Comparison of ENCODE assay signal across 17 cellular contexts in the genomic region with DNA sequence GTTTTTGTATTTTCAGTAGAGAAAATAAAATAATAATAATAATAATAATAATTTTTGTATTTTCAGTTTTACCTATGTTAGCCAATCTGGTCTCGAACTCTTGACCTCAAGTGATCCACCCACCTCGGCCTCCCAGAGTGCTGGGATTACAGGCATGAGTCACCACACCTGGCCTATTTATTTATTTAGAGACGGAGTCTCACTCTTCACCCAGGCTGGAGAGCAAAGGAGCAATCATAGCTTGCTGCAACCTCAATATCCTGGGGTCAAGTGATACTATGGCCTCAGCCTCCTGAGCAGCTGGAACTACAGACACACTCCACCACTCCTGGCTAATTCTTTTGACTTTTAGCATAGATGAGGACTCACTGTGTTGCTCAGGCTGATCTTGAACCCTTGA.
DNase-seq lines count a peak whose midpoint lies in the region; ATAC-seq and TF ChIP-seq lines count a peak whose summit lies in the region.
"Had no signal": no experiment of that assay in that cellular context is flagged by ENCODE, and none has a peak within 500 bp of the region (broad histone marks: within the 10 kb centered on the region; RNA-seq: fewer than 3 reads in every experiment).

No MANE protein-coding gene starts in this region.

- H3K23ac ChIP-seq in IMR-90 (ENCODE audit: low read depth, low read length) = no peak overlapping the region

- no peak overlapping the region for H2BK5ac ChIP-seq in IMR-90 (ENCODE audit: low read depth, low read length, poor library complexity, severe bottlenecking)

- no peaks in the 10 kb centered on the region for H3K36me3 ChIP-seq in IMR-90 (ENCODE audit: control insufficient read depth, insufficient read depth, low read length)
- H3K36me3 ChIP-seq in RWPE2 (ENCODE audit: low read depth) = no peaks in the 10 kb centered on the region
- no peaks in the 10 kb centered on the region for H3K36me3 ChIP-seq in left lung
- H3K36me3 ChIP-seq in right atrium auricular region = no peaks in the 10 kb centered on the region

- no peaks in the 10 kb centered on the region for H4K20me1 ChIP-seq in IMR-90 (ENCODE audit: insufficient read depth, low read length)

- H3K79me1 ChIP-seq in IMR-90 (ENCODE audit: low read depth in 1 of 2, low read length in 2 of 2) = no peaks in the 10 kb centered on the region

- intact Hi-C loops in Calu3 (cut with micrococcal nuclease; ENCODE audit: unreplicated experiment) (loop anchor here (5.0 to 10.0 kb wide), 2 partner anchors 35 to 163 kb away; partner anchors contain the start of gene TLE1), IMR-90 (cut with micrococcal nuclease) (loop anchor here (10.0 kb wide), 2 partner anchors 323 to 1083 kb away; no protein-coding TSS in a partner anchor), left lung (cut with DNase I) (loop anchor here in 1 of 2 donors (10.0 kb wide), 1 partner anchor 163 kb away; the partner anchor contains the start of gene TLE1)

- no peak overlapping the region for H3K9ac ChIP-seq in IMR-90 (ENCODE audit: low read depth, low read length)
- H3K9ac ChIP-seq: KMS-11 had no signal

- DNase-seq in Calu3 (peak; percentile 10), IMR-90 (no peak), RWPE2 (ENCODE audit: low spot score) (no peak), left lung (no peak), NCI-H2227 (lab: John Stamatoyannopoulos, UW; ENCODE audit: unreplicated experiment) (no peak), iPS-NIHi7 (ENCODE audit: extremely low spot score) (no peak), right atrium auricular region (ENCODE audit: low spot score) (no peak)
- DNase-seq: DMS79 treated with DMSO at 0.1 percent for 48 hours, MM.1S, NCI-H1092 treated with DMSO at 0.1 percent for 48 hours, NCI-H446, SIG-M5 had no signal

- H4K5ac ChIP-seq in IMR-90 (ENCODE audit: low read depth, low read length) = no peak overlapping the region

- no peak overlapping the region for H3K56ac ChIP-seq in IMR-90 (ENCODE audit: extremely low read depth, insufficient read depth, low read length)

- H2AK9ac ChIP-seq in IMR-90 (replicated peaks; ENCODE audit: low read depth, low read length, poor library complexity) = no peak overlapping the region

- in situ Hi-C loops in IMR-90 (cut with MboI; ENCODE audit: low sequenced_read_pairs) = loop anchor here (25.0 kb wide), 1 partner anchor 1440 kb away; no protein-coding TSS in a partner anchor

- H2BK15ac ChIP-seq in IMR-90 (ENCODE audit: low read depth, low read length) = no peak overlapping the region

- no peak overlapping the region for H3K14ac ChIP-seq in IMR-90 (replicated peaks; ENCODE audit: low read depth, low read length)

- dilution Hi-C loops in IMR-90 (cut with HindIII; ENCODE audit: low sequenced_read_pairs, unreplicated experiment) = no loop called here

- H3K4me2 ChIP-seq in IMR-90 (ENCODE audit: low read depth, low read length) = no peak overlapping the region
- H3K4me2 ChIP-seq: GM23338, KMS-11 had no signal

- BruUV-seq in Calu3 (replicated peaks; lab: Mats Ljungman, UMichigan) (no TSS peak), IMR-90 (replicated peaks; lab: Mats Ljungman, UMichigan) (no TSS peak)

- no peak overlapping the region for H3K4ac ChIP-seq in IMR-90 (ENCODE audit: low read depth, low read length)

- H3K4me1 ChIP-seq in IMR-90 (ENCODE audit: control insufficient read depth, insufficient read depth, low read length) (peaks cover 2% of the 10 kb centered on the region; the same call in 1 of the 2 replicates), RWPE2 (ENCODE audit: insufficient read depth, poor library complexity, severe bottlenecking) (peaks cover 8% of the 10 kb centered on the region), left lung (peaks cover 0 to 7% of the 10 kb centered on the region in 2 donors), right atrium auricular region (no peaks in the 10 kb centered on the region)

- no peak overlapping the region for H3K4me3 ChIP-seq in IMR-90 (ENCODE audit: insufficient read depth, low read depth, low read length)
- H3K4me3 ChIP-seq in RWPE2 (ENCODE audit: severe bottlenecking) = no peak overlapping the region
- no peak overlapping the region for H3K4me3 ChIP-seq in left lung
- no peak overlapping the region for H3K4me3 ChIP-seq in right atrium auricular region
- H3K4me3 ChIP-seq: GM23338 had no signal

- H2AFZ ChIP-seq in IMR-90 (replicated peaks; ENCODE audit: low read length, poor library complexity) = no peak overlapping the region
- H2AFZ ChIP-seq: GM23338 had no signal

- peak overlapping the region; percentile 11; the same call in 1 of the 2 replicates for H2AK5ac ChIP-seq in IMR-90 (ENCODE audit: low read depth, low read length)

- no peak overlapping the region for H3K4me3 Mint-ChIP-seq in Calu3 (ENCODE audit: low read depth, unreplicated experiment)
- H3K4me3 Mint-ChIP-seq: CD14-positive monocyte; GM23338; T-helper 1 cell treated with Interleukin-12 subunit alpha and Interleukin-12 subunit beta and Interleukin-4 antibody, amounts not matched to agents 30 μg/mL and 1 μg/mL, for 36 hours had no signal

- H3K9me3 ChIP-seq in IMR-90 (ENCODE audit: control insufficient read depth, insufficient read depth, low read length) = no peaks in the 10 kb centered on the region
- H3K9me3 ChIP-seq in RWPE2 (ENCODE audit: severe bottlenecking) = no peaks in the 10 kb centered on the region
- no peaks in the 10 kb centered on the region for H3K9me3 ChIP-seq in left lung
- H3K9me3 ChIP-seq in right atrium auricular region = no peaks in the 10 kb centered on the region

- H4K8ac ChIP-seq in IMR-90 (ENCODE audit: low read depth in 2 of 2, low read length in 2 of 2) = no peak overlapping the region

- TF ChIP-seq RAD21 in IMR-90 (IDR thresholded peaks at IDR 0.05; ENCODE audit: low read length) = no peak

- no peak overlapping the region for H3K18ac ChIP-seq in IMR-90 (ENCODE audit: low read depth, low read length)

- H3K27ac Mint-ChIP-seq in Calu3 (ENCODE audit: unreplicated experiment) = no peak overlapping the region
- H3K27ac Mint-ChIP-seq: CD14-positive monocyte; GM23338; T-helper 1 cell treated with Interleukin-12 subunit alpha and Interleukin-12 subunit beta and Interleukin-4 antibody, amounts not matched to agents 30 μg/mL and 1 μg/mL, for 36 hours had no signal

- no CpG with 5 or more reads among the region's 3 CpGs for WGBS in IMR-90 (ENCODE audit: extremely low coverage in 2 of 2, insufficient read length in 1 of 2), 2 experiments

- 0 out of 2 replicates have a peak, but pooled peaks cover 3% of the 10 kb centered on the region for H3K9me1 ChIP-seq in IMR-90 (ENCODE audit: insufficient read depth, low read length)

- TF ChIP-seq POLR2A in IMR-90 (IDR thresholded peaks at IDR 0.05; ENCODE audit: low read depth, low read length) = no peak

- H3K36me3 Mint-ChIP-seq in Calu3 (ENCODE audit: insufficient read depth, unreplicated experiment) = no peaks in the 10 kb centered on the region
- H3K36me3 Mint-ChIP-seq: CD14-positive monocyte had no signal

- no peaks in the 10 kb centered on the region for H3K27me3 Mint-ChIP-seq in Calu3 (ENCODE audit: unreplicated experiment)

- CTCF ChIA-PET in Calu3 (lab: Charles Lee) = no interaction called here
- CTCF ChIA-PET in IMR-90 (lab: Yijun Ruan, JAX) = interaction anchor here (1.2 to 1.5 kb wide), 2 partner anchors 18 to 28 kb away, joined by 3 read pairs; no protein-coding TSS in a partner anchor

- no peak overlapping the region for H2BK20ac ChIP-seq in IMR-90 (ENCODE audit: low read depth, low read length)

- H2BK120ac ChIP-seq in IMR-90 (ENCODE audit: low read depth, low read length) = no peak overlapping the region

- peaks cover 9% of the 10 kb centered on the region for H3K4me1 Mint-ChIP-seq in Calu3 (ENCODE audit: low read depth, unreplicated experiment)

- no peak overlapping the region for H3K27ac ChIP-seq in IMR-90 (ENCODE audit: insufficient read depth, low read length)
- H3K27ac ChIP-seq in RWPE2 (ENCODE audit: poor library complexity, severe bottlenecking) = no peak overlapping the region
- no peak overlapping the region for H3K27ac ChIP-seq in left lung
- H3K27ac ChIP-seq in right atrium auricular region = no peak overlapping the region
- H3K27ac ChIP-seq: KMS-11 had no signal

- POLR2A ChIA-PET in IMR-90 (lab: Charles Lee; ENCODE audit: unreplicated experiment) = no interaction called here

- TF ChIP-seq CTCF in Calu3 (IDR thresholded peaks at IDR 0.05; ENCODE audit: unreplicated experiment) = no peak
- no peak for TF ChIP-seq CTCF in IMR-90 (conservative IDR thresholded peaks at IDR 0.05; ENCODE audit: low read depth, low read length)
- TF ChIP-seq CTCF in RWPE2 (IDR thresholded peaks at IDR 0.05; ENCODE audit: poor library complexity, severe bottlenecking) = no peak
- no peak for TF ChIP-seq CTCF in left lung (IDR thresholded peaks at IDR 0.05)
- no peak for TF ChIP-seq CTCF in right atrium auricular region (IDR thresholded peaks at IDR 0.05)

- H4K91ac ChIP-seq in IMR-90 (ENCODE audit: insufficient read depth, low read depth, low read length) = no peak overlapping the region

- no peaks in the 10 kb centered on the region for H3K9me3 Mint-ChIP-seq in Calu3 (ENCODE audit: low read depth, unreplicated experiment)
- H3K9me3 Mint-ChIP-seq: GM23338; T-helper 1 cell treated with Interleukin-12 subunit alpha and Interleukin-12 subunit beta and Interleukin-4 antibody, amounts not matched to agents 30 μg/mL and 1 μg/mL, for 36 hours had no signal

- ATAC-seq in IMR-90 (ENCODE audit: low read depth) = no peak
- ATAC-seq in RWPE2 (ENCODE audit: low read depth) = peak; percentile 72
- peak; percentile 57 for ATAC-seq in left lung
- no peak for ATAC-seq in GM21529 (IDR thresholded peaks at IDR 0.05; ENCODE audit: unreplicated experiment)

- H3K27me3 ChIP-seq in IMR-90 (ENCODE audit: control insufficient read depth, insufficient read depth, low read length) (no peaks in the 10 kb centered on the region), RWPE2 (ENCODE audit: insufficient read depth, poor library complexity, severe bottlenecking) (no peaks in the 10 kb centered on the region), left lung (no peaks in the 10 kb centered on the region), right atrium auricular region (no peaks in the 10 kb centered on the region)

TF ChIP-seq in IMR-90, 13 proteins besides CTCF, POLR2A, EP300 and RAD21 (continues in another document):
- no peak for TF ChIP-seq CHD1 (IDR thresholded peaks at IDR 0.05; ENCODE audit: low read depth, low read length)
- TF ChIP-seq RFX5 (IDR thresholded peaks at IDR 0.05; ENCODE audit: low read depth, low read length) = no peak
- TF ChIP-seq, protein P1, sequence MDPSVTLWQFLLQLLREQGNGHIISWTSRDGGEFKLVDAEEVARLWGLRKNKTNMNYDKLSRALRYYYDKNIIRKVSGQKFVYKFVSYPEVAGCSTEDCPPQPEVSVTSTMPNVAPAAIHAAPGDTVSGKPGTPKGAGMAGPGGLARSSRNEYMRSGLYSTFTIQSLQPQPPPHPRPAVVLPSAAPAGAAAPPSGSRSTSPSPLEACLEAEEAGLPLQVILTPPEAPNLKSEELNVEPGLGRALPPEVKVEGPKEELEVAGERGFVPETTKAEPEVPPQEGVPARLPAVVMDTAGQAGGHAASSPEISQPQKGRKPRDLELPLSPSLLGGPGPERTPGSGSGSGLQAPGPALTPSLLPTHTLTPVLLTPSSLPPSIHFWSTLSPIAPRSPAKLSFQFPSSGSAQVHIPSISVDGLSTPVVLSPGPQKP (IDR thresholded peaks at IDR 0.05; ENCODE audit: borderline replicate concordance, low read depth, low read length) = no peak
- no peak for TF ChIP-seq CEBPB (IDR thresholded peaks at IDR 0.05; ENCODE audit: low read depth, low read length)

Comparison
In these comparisons a context has a peak if more than half of its experiments do, and no peak if none do; other contexts are left out.
1. ATAC-seq: peak in RWPE2 (single experiment) and left lung (single experiment); none in IMR-90 (single experiment) and GM21529 (single experiment).